In genomic region chr18:11553098-11553940, GRCh38 we compare ENCODE assay signal across 9 cellular contexts. TPM values are rescaled to one million over a fixed set of nuclear protein-coding genes. Genes with fewer than 3 reads are reported as not detected.
DNase-seq lines count a peak whose midpoint lies in the region; ATAC-seq and TF ChIP-seq lines count a peak whose summit lies in the region.
"Had no signal": no experiment of that assay in that cellular context is flagged by ENCODE, and none has a peak within 500 bp of the region (broad histone marks: within the 10 kb centered on the region; RNA-seq: fewer than 3 reads in every experiment).

No MANE protein-coding gene starts in this region.

- no peaks in the 10 kb centered on the region for H3K9me3 Mint-ChIP-seq in CD8-positive, alpha-beta T cell

- no peak overlapping the region for H2AFZ ChIP-seq in smooth muscle cell (ENCODE audit: low read depth)

- peaks cover 3% of the 10 kb centered on the region for H3K27me3 Mint-ChIP-seq in CD8-positive, alpha-beta T cell (ENCODE audit: low read depth)

- H3K9ac ChIP-seq in NT2/D1 (ENCODE audit: insufficient read length, low read depth): no peak overlapping the region
- no peak overlapping the region for H3K9ac ChIP-seq in smooth muscle cell (ENCODE audit: low read depth)

- H3K9me3 ChIP-seq in CD8-positive, alpha-beta T cell (ENCODE audit: low read length): no peaks in the 10 kb centered on the region
- no peaks in the 10 kb centered on the region for H3K9me3 ChIP-seq in NT2/D1 (ENCODE audit: insufficient read depth, low read length)
- no peaks in the 10 kb centered on the region for H3K9me3 ChIP-seq in smooth muscle cell (replicated peaks; ENCODE audit: low read depth)

- peak in 2 of 7 experiments; percentile 7 to 16 for DNase-seq in CD8-positive, alpha-beta T cell
- DNase-seq in HL-60 (ENCODE audit: low read depth in 1 of 2, low spot score in 1 of 2) (peak; percentile 13 to 32), NT2/D1 (ENCODE audit: low read depth, low spot score) (peak; percentile 36), astrocyte of the hippocampus (ENCODE audit: low read depth, low spot score) (peak; percentile 78), iPS DF 4.7 (ENCODE audit: extremely low read depth, low spot score) (peak; percentile 60), smooth muscle cell (lab: John Stamatoyannopoulos, UW; ENCODE audit: unreplicated experiment) (no peak), GOT3 (lab: John Stamatoyannopoulos, UW) (no peak)

- CTCF ChIA-PET in CD8-positive, alpha-beta T cell (lab: Charles Lee): interaction anchor here (0.9 to 1.8 kb wide), 10 partner anchors 9 to 993 kb away, joined by 3 to 19 read pairs (median 5); no protein-coding TSS in a partner anchor

- POLR2A ChIA-PET in CD8-positive, alpha-beta T cell (lab: Charles Lee): no interaction called here

- no peaks in the 10 kb centered on the region for H3F3A ChIP-seq in smooth muscle cell (ENCODE audit: low read depth)

- no peaks in the 10 kb centered on the region for H3K4me1 ChIP-seq in CD8-positive, alpha-beta T cell (ENCODE audit: insufficient read depth, low read length)
- H3K4me1 ChIP-seq in NT2/D1 (ENCODE audit: insufficient read depth, insufficient read length) (no peaks in the 10 kb centered on the region), smooth muscle cell (ENCODE audit: low read depth) (no peaks in the 10 kb centered on the region)

- WGBS in smooth muscle cell (ENCODE audit: low lambda C conversion rate): 38% methylated on average over 8 of the region's 8 CpGs

- H3K27me3 ChIP-seq in CD8-positive, alpha-beta T cell (ENCODE audit: insufficient read depth, low read length): no peaks in the 10 kb centered on the region
- H3K27me3 ChIP-seq in HL-60 (ENCODE audit: insufficient read depth, poor library complexity, severe bottlenecking) (peaks cover 5% of the 10 kb centered on the region), NT2/D1 (ENCODE audit: insufficient read depth, insufficient read length) (no peaks in the 10 kb centered on the region), smooth muscle cell (ENCODE audit: low read depth) (peaks cover 11% of the 10 kb centered on the region)

- H3K4me1 Mint-ChIP-seq in CD8-positive, alpha-beta T cell (ENCODE audit: low read depth): peaks cover 4% of the 10 kb centered on the region

- no peaks in the 10 kb centered on the region for H4K20me1 ChIP-seq in smooth muscle cell (ENCODE audit: low read depth)

- intact Hi-C loops in CD8-positive, alpha-beta T cell (cut with DNase I, micrococcal nuclease): loop anchor here (2.0 to 5.0 kb wide), 4 partner anchors 701 to 1581 kb away; no protein-coding TSS in a partner anchor

- no peak overlapping the region for H3K4me3 Mint-ChIP-seq in CD8-positive, alpha-beta T cell

- no peak overlapping the region for H3K4me3 ChIP-seq in CD8-positive, alpha-beta T cell (ENCODE audit: low read depth, low read length)
- no peak overlapping the region for H3K4me3 ChIP-seq in HL-60 (replicated peaks; ENCODE audit: insufficient read depth, low read length)
- H3K4me3 ChIP-seq in NT2/D1 (ENCODE audit: insufficient read length, low read depth): no peak overlapping the region
- no peak overlapping the region for H3K4me3 ChIP-seq in smooth muscle cell
- H3K4me3 ChIP-seq: skin epidermis had no signal

- no peak overlapping the region for H3K27ac Mint-ChIP-seq in CD8-positive, alpha-beta T cell

- TF ChIP-seq CTCF in CD8-positive, alpha-beta T cell (IDR thresholded peaks at IDR 0.05): peak; percentile 78
- TF ChIP-seq CTCF in HL-60 (IDR thresholded peaks at IDR 0.05; ENCODE audit: insufficient read depth, low read length) (peak; percentile 96), smooth muscle cell (IDR thresholded peaks at IDR 0.05; ENCODE audit: borderline replicate concordance, insufficient read depth, poor library complexity, severe bottlenecking) (peak; percentile 87)

- no peaks in the 10 kb centered on the region for H3K36me3 ChIP-seq in CD8-positive, alpha-beta T cell (ENCODE audit: insufficient read depth, low read length)
- H3K36me3 ChIP-seq in NT2/D1 (ENCODE audit: insufficient read depth, insufficient read length, low read length) (no peaks in the 10 kb centered on the region), smooth muscle cell (ENCODE audit: low read depth) (no peaks in the 10 kb centered on the region)

- no peak overlapping the region for H3K4me2 ChIP-seq in smooth muscle cell

- H3K79me2 ChIP-seq in smooth muscle cell (ENCODE audit: low read depth): no peaks in the 10 kb centered on the region

- H3K27ac ChIP-seq in CD8-positive, alpha-beta T cell (ENCODE audit: low read depth, low read length): no peak overlapping the region
- H3K27ac ChIP-seq in HL-60 (replicated peaks): no peak overlapping the region
- H3K27ac ChIP-seq in smooth muscle cell (ENCODE audit: low read depth): no peak overlapping the region
- H3K27ac ChIP-seq: skin epidermis had no signal

- ATAC-seq in CD8-positive, alpha-beta T cell: no peak
- peak; percentile 60 for ATAC-seq in GM18868 (IDR thresholded peaks at IDR 0.05; ENCODE audit: unreplicated experiment)

- H3K36me3 Mint-ChIP-seq in CD8-positive, alpha-beta T cell: no peaks in the 10 kb centered on the region

RNA-seq across cellular contexts. Expression of gene SLC35G4, which starts 56.1 kb away (rescaled TPM):
- not detected for total RNA-seq in CD8-positive, alpha-beta T cell
- not detected in 2 replicates for total RNA-seq in smooth muscle cell
- not detected in 2 replicates for polyA plus RNA-seq in smooth muscle cell

Comparison
In these comparisons a context has a peak if more than half of its experiments do, and no peak if none do; other contexts are left out.
1. DNase-seq: peak in HL-60 (2 of 2), NT2/D1 (single experiment), astrocyte of the hippocampus (single experiment) and iPS DF 4.7 (single experiment); none in smooth muscle cell (single experiment) and GOT3 (single experiment).
2. Peak in every context shown above with its lines, with median percentiles within 50 percentile points of each other: CTCF ChIP-seq.